ENCODE assay signal across 14 cellular contexts in the genomic region with DNA sequence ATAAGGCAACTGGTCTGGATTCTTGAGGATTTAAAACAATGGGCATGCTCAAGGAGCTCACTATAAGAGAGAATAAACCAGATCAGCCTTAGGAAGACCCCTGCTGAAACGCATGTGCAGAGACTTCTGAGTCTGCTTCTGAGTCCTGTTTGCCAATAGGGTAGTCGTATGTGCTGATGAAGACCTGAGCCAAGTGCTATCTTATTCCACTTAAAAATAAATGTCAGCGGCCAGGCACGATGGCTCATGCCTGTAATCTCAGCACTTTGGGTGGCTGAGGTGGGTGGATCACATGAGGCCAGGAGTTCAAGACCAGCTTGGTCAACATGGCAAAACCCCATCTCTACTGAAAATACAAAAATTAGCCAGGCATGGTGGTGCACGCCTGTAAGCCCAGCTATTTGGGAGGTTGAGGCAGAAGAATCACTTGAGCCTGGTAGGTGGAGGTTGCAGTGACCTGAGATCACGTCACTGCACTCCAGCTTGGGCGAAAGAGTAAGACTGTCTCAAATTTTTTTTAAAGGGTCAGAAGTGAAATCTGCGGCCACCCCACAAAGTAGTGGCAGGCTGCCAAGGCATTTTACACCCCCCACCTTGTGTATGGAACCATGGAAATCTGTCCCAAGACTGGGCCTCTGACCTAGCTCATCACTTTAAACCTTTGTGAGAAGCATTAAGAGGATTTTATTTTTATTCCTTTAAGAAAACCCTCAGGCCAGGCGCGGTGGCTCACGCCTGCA.
"Had no signal": no experiment of that assay in that cellular context is flagged by ENCODE, and none has a peak within 500 bp of the region (broad histone marks: within the 10 kb centered on the region; RNA-seq: fewer than 3 reads in every experiment).

No MANE protein-coding gene starts in this region.

- H3K4me1 ChIP-seq: ascending aorta, prostate gland had no signal

- DNase-seq: dorsolateral prefrontal cortex; esophagus squamous epithelium; foreskin keratinocyte; mucosa of descending colon; naive thymus-derived CD8-positive, alpha-beta T cell; spleen; stimulated activated CD4-positive, alpha-beta T cell treated with anti-CD3 and anti-CD28 coated beads, Interleukin-1b, Interleukin-23, amount 100 ng/mL, for 48 hours; stimulated activated naive CD8-positive, alpha-beta T cell treated with anti-CD3 and anti-CD28 coated beads, Interleukin-15, amount 100 ng/mL, for 72 hours; T-helper 9 cell had no signal

- ATAC-seq: foreskin keratinocyte; mucosa of descending colon; naive thymus-derived CD8-positive, alpha-beta T cell; sciatic nerve; stimulated activated naive CD8-positive, alpha-beta T cell treated with anti-CD3 and anti-CD28 coated beads, Interleukin-15, amount 100 ng/mL, for 72 hours had no signal

- FAIRE-seq: bronchial epithelial cell had no signal

- H3K4me3 ChIP-seq: ascending aorta, dorsolateral prefrontal cortex, esophagus squamous epithelium, mucosa of descending colon, prostate gland, spleen, thoracic aorta had no signal

- H3K9me3 ChIP-seq: ascending aorta, esophagus squamous epithelium, mucosa of descending colon, prostate gland, spleen, thoracic aorta had no signal

- H3K27me3 ChIP-seq: ascending aorta, dorsolateral prefrontal cortex, esophagus squamous epithelium, foreskin keratinocyte, spleen had no signal

- H3K4me3 Mint-ChIP-seq: naive thymus-derived CD8-positive, alpha-beta T cell; stimulated activated naive CD8-positive, alpha-beta T cell treated with anti-CD3 and anti-CD28 coated beads, Interleukin-15, amount 100 ng/mL, for 72 hours had no signal

- H3K9me3 Mint-ChIP-seq: naive thymus-derived CD8-positive, alpha-beta T cell; stimulated activated naive CD8-positive, alpha-beta T cell treated with anti-CD3 and anti-CD28 coated beads, Interleukin-15, amount 100 ng/mL, for 72 hours had no signal

- H3K27me3 Mint-ChIP-seq: naive thymus-derived CD8-positive, alpha-beta T cell; stimulated activated naive CD8-positive, alpha-beta T cell treated with anti-CD3 and anti-CD28 coated beads, Interleukin-15, amount 100 ng/mL, for 72 hours had no signal

- H3K27ac ChIP-seq: ascending aorta, esophagus squamous epithelium, foreskin keratinocyte, prostate gland, spleen, thoracic aorta had no signal
